Comparison of ENCODE assay signal across 1 cellular context in the genomic region with DNA sequence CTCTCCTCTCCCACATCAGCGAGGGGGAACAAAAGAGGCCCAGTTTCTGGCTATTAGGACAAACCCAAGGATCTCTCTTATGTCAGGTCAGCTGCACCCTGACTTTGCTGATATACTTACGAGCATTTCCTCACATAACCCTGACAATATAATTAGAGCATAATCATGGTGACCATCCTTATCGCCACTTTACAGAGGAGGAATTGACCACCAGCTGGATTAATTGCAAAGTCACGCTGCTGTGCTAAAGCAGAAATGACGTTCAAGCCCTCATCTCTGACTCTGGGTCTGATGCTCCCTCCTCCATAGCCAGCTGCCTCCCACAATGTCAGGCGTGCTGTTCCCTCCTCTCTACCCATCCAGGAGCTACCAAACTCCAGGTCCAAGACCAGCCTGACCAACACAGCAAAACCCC.
TF ChIP-seq lines count a peak whose summit lies in the region.

No MANE protein-coding gene starts in this region.

TF ChIP-seq in K562, 482 proteins besides CTCF, POLR2A, EP300 and RAD21 (continued from another document and continues in another):
- TF ChIP-seq TRIM25 (IDR thresholded peaks at IDR 0.05; ENCODE audit: borderline replicate concordance) (no peak), MIER1 (IDR thresholded peaks at IDR 0.05; ENCODE audit: low read depth) (0 out of 2 replicates have a peak, but pooled peaks have one; percentile 21), ZNF140 (CRISPR knock-in tag; IDR thresholded peaks at IDR 0.05) (no peak), SMAD3 (CRISPR knock-in tag; conservative IDR thresholded peaks at IDR 0.05) (no peak), PHF20 (IDR thresholded peaks at IDR 0.05; ENCODE audit: partially characterized antibody) (no peak), PHF8 (IDR thresholded peaks at IDR 0.05; ENCODE audit: borderline replicate concordance, low read length) (no peak), ZNF384 (IDR thresholded peaks at IDR 0.05; ENCODE audit: low read depth, low read length) (no peak), RFX7 (CRISPR knock-in tag; IDR thresholded peaks at IDR 0.05) (no peak), ZNF561 (CRISPR knock-in tag; conservative IDR thresholded peaks at IDR 0.05) (no peak), MCM5 (IDR thresholded peaks at IDR 0.05; ENCODE audit: low read depth) (no peak), ZFX (CRISPR knock-in tag; IDR thresholded peaks at IDR 0.05) (no peak), ZNF589 (CRISPR knock-in tag; IDR thresholded peaks at IDR 0.05; ENCODE audit: low read depth) (peak; percentile 75; the same call in 1 of the 2 replicates), EZH2 (IDR thresholded peaks at IDR 0.05; ENCODE audit: borderline replicate concordance, low read depth, low read length) (no peak), ETV6 (IDR thresholded peaks at IDR 0.05; ENCODE audit: borderline replicate concordance in 1 of 2, low read depth in 2 of 2, low read length in 1 of 2) (peak; percentile 75 to 96; a peak in 3 of 4 replicates), ETV6 (CRISPR knock-in tag; IDR thresholded peaks at IDR 0.05; ENCODE audit: borderline replicate concordance) (no peak), THRB (CRISPR knock-in tag; conservative IDR thresholded peaks at IDR 0.05) (no peak), ZNF695 (CRISPR knock-in tag; IDR thresholded peaks at IDR 0.05) (no peak), RAD51 (IDR thresholded peaks at IDR 0.05; ENCODE audit: borderline replicate concordance, low read depth) (0 out of 2 replicates have a peak, but pooled peaks have one; percentile 16), RERE (CRISPR knock-in tag; IDR thresholded peaks at IDR 0.05; ENCODE audit: borderline replicate concordance) (no peak), PPARD (CRISPR knock-in tag; IDR thresholded peaks at IDR 0.05) (no peak)
- TF ChIP-seq, protein P1, sequence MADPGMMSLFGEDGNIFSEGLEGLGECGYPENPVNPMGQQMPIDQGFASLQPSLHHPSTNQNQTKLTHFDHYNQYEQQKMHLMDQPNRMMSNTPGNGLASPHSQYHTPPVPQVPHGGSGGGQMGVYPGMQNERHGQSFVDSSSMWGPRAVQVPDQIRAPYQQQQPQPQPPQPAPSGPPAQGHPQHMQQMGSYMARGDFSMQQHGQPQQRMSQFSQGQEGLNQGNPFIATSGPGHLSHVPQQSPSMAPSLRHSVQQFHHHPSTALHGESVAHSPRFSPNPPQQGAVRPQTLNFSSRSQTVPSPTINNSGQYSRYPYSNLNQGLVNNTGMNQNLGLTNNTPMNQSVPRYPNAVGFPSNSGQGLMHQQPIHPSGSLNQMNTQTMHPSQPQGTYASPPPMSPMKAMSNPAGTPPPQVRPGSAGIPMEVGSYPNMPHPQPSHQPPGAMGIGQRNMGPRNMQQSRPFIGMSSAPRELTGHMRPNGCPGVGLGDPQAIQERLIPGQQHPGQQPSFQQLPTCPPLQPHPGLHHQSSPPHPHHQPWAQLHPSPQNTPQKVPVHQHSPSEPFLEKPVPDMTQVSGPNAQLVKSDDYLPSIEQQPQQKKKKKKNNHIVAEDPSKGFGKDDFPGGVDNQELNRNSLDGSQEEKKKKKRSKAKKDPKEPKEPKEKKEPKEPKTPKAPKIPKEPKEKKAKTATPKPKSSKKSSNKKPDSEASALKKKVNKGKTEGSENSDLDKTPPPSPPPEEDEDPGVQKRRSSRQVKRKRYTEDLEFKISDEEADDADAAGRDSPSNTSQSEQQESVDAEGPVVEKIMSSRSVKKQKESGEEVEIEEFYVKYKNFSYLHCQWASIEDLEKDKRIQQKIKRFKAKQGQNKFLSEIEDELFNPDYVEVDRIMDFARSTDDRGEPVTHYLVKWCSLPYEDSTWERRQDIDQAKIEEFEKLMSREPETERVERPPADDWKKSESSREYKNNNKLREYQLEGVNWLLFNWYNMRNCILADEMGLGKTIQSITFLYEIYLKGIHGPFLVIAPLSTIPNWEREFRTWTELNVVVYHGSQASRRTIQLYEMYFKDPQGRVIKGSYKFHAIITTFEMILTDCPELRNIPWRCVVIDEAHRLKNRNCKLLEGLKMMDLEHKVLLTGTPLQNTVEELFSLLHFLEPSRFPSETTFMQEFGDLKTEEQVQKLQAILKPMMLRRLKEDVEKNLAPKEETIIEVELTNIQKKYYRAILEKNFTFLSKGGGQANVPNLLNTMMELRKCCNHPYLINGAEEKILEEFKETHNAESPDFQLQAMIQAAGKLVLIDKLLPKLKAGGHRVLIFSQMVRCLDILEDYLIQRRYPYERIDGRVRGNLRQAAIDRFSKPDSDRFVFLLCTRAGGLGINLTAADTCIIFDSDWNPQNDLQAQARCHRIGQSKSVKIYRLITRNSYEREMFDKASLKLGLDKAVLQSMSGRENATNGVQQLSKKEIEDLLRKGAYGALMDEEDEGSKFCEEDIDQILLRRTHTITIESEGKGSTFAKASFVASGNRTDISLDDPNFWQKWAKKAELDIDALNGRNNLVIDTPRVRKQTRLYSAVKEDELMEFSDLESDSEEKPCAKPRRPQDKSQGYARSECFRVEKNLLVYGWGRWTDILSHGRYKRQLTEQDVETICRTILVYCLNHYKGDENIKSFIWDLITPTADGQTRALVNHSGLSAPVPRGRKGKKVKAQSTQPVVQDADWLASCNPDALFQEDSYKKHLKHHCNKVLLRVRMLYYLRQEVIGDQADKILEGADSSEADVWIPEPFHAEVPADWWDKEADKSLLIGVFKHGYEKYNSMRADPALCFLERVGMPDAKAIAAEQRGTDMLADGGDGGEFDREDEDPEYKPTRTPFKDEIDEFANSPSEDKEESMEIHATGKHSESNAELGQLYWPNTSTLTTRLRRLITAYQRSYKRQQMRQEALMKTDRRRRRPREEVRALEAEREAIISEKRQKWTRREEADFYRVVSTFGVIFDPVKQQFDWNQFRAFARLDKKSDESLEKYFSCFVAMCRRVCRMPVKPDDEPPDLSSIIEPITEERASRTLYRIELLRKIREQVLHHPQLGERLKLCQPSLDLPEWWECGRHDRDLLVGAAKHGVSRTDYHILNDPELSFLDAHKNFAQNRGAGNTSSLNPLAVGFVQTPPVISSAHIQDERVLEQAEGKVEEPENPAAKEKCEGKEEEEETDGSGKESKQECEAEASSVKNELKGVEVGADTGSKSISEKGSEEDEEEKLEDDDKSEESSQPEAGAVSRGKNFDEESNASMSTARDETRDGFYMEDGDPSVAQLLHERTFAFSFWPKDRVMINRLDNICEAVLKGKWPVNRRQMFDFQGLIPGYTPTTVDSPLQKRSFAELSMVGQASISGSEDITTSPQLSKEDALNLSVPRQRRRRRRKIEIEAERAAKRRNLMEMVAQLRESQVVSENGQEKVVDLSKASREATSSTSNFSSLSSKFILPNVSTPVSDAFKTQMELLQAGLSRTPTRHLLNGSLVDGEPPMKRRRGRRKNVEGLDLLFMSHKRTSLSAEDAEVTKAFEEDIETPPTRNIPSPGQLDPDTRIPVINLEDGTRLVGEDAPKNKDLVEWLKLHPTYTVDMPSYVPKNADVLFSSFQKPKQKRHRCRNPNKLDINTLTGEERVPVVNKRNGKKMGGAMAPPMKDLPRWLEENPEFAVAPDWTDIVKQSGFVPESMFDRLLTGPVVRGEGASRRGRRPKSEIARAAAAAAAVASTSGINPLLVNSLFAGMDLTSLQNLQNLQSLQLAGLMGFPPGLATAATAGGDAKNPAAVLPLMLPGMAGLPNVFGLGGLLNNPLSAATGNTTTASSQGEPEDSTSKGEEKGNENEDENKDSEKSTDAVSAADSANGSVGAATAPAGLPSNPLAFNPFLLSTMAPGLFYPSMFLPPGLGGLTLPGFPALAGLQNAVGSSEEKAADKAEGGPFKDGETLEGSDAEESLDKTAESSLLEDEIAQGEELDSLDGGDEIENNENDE (IDR thresholded peaks at IDR 0.05; ENCODE audit: low read depth, low read length), result no peak
- TF ChIP-seq, protein P2, sequence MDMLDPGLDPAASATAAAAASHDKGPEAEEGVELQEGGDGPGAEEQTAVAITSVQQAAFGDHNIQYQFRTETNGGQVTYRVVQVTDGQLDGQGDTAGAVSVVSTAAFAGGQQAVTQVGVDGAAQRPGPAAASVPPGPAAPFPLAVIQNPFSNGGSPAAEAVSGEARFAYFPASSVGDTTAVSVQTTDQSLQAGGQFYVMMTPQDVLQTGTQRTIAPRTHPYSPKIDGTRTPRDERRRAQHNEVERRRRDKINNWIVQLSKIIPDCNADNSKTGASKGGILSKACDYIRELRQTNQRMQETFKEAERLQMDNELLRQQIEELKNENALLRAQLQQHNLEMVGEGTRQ (CRISPR knock-in tag; IDR thresholded peaks at IDR 0.05), result no peak
- TF ChIP-seq, protein P3, sequence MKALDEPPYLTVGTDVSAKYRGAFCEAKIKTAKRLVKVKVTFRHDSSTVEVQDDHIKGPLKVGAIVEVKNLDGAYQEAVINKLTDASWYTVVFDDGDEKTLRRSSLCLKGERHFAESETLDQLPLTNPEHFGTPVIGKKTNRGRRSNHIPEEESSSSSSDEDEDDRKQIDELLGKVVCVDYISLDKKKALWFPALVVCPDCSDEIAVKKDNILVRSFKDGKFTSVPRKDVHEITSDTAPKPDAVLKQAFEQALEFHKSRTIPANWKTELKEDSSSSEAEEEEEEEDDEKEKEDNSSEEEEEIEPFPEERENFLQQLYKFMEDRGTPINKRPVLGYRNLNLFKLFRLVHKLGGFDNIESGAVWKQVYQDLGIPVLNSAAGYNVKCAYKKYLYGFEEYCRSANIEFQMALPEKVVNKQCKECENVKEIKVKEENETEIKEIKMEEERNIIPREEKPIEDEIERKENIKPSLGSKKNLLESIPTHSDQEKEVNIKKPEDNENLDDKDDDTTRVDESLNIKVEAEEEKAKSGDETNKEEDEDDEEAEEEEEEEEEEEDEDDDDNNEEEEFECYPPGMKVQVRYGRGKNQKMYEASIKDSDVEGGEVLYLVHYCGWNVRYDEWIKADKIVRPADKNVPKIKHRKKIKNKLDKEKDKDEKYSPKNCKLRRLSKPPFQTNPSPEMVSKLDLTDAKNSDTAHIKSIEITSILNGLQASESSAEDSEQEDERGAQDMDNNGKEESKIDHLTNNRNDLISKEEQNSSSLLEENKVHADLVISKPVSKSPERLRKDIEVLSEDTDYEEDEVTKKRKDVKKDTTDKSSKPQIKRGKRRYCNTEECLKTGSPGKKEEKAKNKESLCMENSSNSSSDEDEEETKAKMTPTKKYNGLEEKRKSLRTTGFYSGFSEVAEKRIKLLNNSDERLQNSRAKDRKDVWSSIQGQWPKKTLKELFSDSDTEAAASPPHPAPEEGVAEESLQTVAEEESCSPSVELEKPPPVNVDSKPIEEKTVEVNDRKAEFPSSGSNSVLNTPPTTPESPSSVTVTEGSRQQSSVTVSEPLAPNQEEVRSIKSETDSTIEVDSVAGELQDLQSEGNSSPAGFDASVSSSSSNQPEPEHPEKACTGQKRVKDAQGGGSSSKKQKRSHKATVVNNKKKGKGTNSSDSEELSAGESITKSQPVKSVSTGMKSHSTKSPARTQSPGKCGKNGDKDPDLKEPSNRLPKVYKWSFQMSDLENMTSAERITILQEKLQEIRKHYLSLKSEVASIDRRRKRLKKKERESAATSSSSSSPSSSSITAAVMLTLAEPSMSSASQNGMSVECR (CRISPR knock-in tag; IDR thresholded peaks at IDR 0.05), result no peak
